In genomic region chr6:51531623-51532022, GRCh38 we compare ENCODE assay signal across 1 cellular context.
TF ChIP-seq lines count a peak whose summit lies in the region.

No MANE protein-coding gene starts in this region.

TF ChIP-seq in GM23338, 12 proteins besides CTCF, POLR2A, EP300 and RAD21:
- TF ChIP-seq ZNF462 (CRISPR knock-in tag; IDR thresholded peaks at IDR 0.05) (no peak), EZH2 (IDR thresholded peaks at IDR 0.05; ENCODE audit: low read depth, unreplicated experiment) (no peak), CREB1 (CRISPR knock-in tag; IDR thresholded peaks at IDR 0.05; ENCODE audit: low read depth) (no peak), STAT1 (IDR thresholded peaks at IDR 0.05; ENCODE audit: unreplicated experiment) (no peak), EZH2phosphoT487 (IDR thresholded peaks at IDR 0.05; ENCODE audit: unreplicated experiment) (no peak), NANOG (IDR thresholded peaks at IDR 0.05; ENCODE audit: borderline replicate concordance) (no peak), ZNF331 (CRISPR knock-in tag; IDR thresholded peaks at IDR 0.05; ENCODE audit: low read depth) (no peak), REST (IDR thresholded peaks at IDR 0.05; ENCODE audit: unreplicated experiment) (no peak), JUNB (IDR thresholded peaks at IDR 0.05; ENCODE audit: unreplicated experiment) (no peak), POLR2AphosphoS5 (IDR thresholded peaks at IDR 0.05; ENCODE audit: low read depth) (no peak), ZNF114 (CRISPR knock-in tag; IDR thresholded peaks at IDR 0.05) (no peak), ETS1 (IDR thresholded peaks at IDR 0.05) (no peak)
